In genomic region chr12:62963642-62964041, GRCh38 we compare ENCODE assay signal across 19 cellular contexts. TPM values are rescaled to one million over a fixed set of nuclear protein-coding genes. Genes with fewer than 3 reads are reported as not detected.
DNase-seq lines count a peak whose midpoint lies in the region; ATAC-seq, FAIRE-seq and TF ChIP-seq lines count a peak whose summit lies in the region.
"Had no signal": no experiment of that assay in that cellular context is flagged by ENCODE, and none has a peak within 500 bp of the region (broad histone marks: within the 10 kb centered on the region; RNA-seq: fewer than 3 reads in every experiment).

No MANE protein-coding gene starts in this region.

- FAIRE-seq in HepG2 (lab: Jason Lieb, UNC): no peak
- FAIRE-seq: GM12878, GM19239 had no signal

- no peaks in the 10 kb centered on the region for H3K79me2 ChIP-seq in HepG2 (ENCODE audit: insufficient read depth, low read length)

- H3K36me3 ChIP-seq in HepG2 (replicated peaks in 1 of 2; ENCODE audit: control insufficient read depth in 1 of 2, insufficient read depth in 2 of 2, low read length in 2 of 2): no peaks in the 10 kb centered on the region
- no peaks in the 10 kb centered on the region for H3K36me3 ChIP-seq in right lobe of liver
- H3K36me3 ChIP-seq in sigmoid colon: no peaks in the 10 kb centered on the region
- H3K36me3 ChIP-seq: BLaER1 treated with 17β-estradiol and CSF1 and Interleukin-3, amounts not matched to agents 10 nM and 100 nM had no signal

- POLR2A ChIA-PET in HepG2 (lab: Yijun Ruan, JAX): interaction anchor here (0.6 kb wide), 1 partner anchor 71 kb away, joined by 3 read pairs; no protein-coding TSS in a partner anchor

- peaks cover 69% of the 10 kb centered on the region for H3K4me1 ChIP-seq in HepG2 (ENCODE audit: insufficient read depth, low read length)
- no peaks in the 10 kb centered on the region for H3K4me1 ChIP-seq in right lobe of liver
- no peaks in the 10 kb centered on the region for H3K4me1 ChIP-seq in sigmoid colon
- H3K4me1 ChIP-seq: BLaER1 treated with 17β-estradiol and CSF1 and Interleukin-3, amounts not matched to agents 10 nM and 100 nM had no signal

- TF ChIP-seq POLR2A in HepG2 (IDR thresholded peaks at IDR 0.05; ENCODE audit: insufficient read depth in 1 of 2, low read depth in 2 of 2, low read length in 2 of 2) (no peak), right lobe of liver (IDR thresholded peaks at IDR 0.05) (no peak), sigmoid colon (IDR thresholded peaks at IDR 0.05) (no peak)

- no peak overlapping the region for H3K4me2 ChIP-seq in HepG2 (ENCODE audit: low read depth, low read length)
- H3K4me2 ChIP-seq: BLaER1 treated with 17β-estradiol and CSF1 and Interleukin-3, amounts not matched to agents 10 nM and 100 nM had no signal

- H3K27me3 ChIP-seq in HepG2 (ENCODE audit: control insufficient read depth in 1 of 2, insufficient read depth in 2 of 2, low read length in 2 of 2): no peaks in the 10 kb centered on the region
- H3K27me3 ChIP-seq in right lobe of liver: no peaks in the 10 kb centered on the region
- no peaks in the 10 kb centered on the region for H3K27me3 ChIP-seq in sigmoid colon
- H3K27me3 ChIP-seq: BLaER1 treated with 17β-estradiol and CSF1 and Interleukin-3, amounts not matched to agents 10 nM and 100 nM had no signal

- 23% methylated on average over 2 of the region's 2 CpGs for WGBS in HepG2 (ENCODE audit: low lambda C conversion rate)
- 88% methylated on average over 1 of the region's 2 CpGs for WGBS in right lobe of liver (ENCODE audit: insufficient coverage, low coverage, low lambda C conversion rate, missing lambda C conversion rate)
- WGBS in sigmoid colon, 2 donors: 77 to 79% methylated on average over 2 of the region's 2 CpGs

- TF ChIP-seq EP300 in HepG2 (IDR thresholded peaks at IDR 0.05; ENCODE audit: low read depth in 2 of 2, low read length in 2 of 2): peak in 1 of 2 experiments; percentile 49; a peak in 1 of 4 replicates
- no peak for TF ChIP-seq EP300 in HepG2 (CRISPR knock-in tag; IDR thresholded peaks at IDR 0.05; ENCODE audit: borderline replicate concordance)
- no peak for TF ChIP-seq EP300 in sigmoid colon (IDR thresholded peaks at IDR 0.05)

- H3K9me3 ChIP-seq in HepG2 (ENCODE audit: low read length): no peaks in the 10 kb centered on the region
- no peaks in the 10 kb centered on the region for H3K9me3 ChIP-seq in right lobe of liver
- H3K9me3 ChIP-seq in sigmoid colon: no peaks in the 10 kb centered on the region

- DNase-seq in HepG2 (ENCODE audit: low spot score): peak; percentile 29
- no peak for DNase-seq in right lobe of liver
- peak; percentile 10 for DNase-seq in NCI-H69 (lab: John Stamatoyannopoulos, UW)
- DNase-seq in fibroblast of pulmonary artery (ENCODE audit: low read depth): peak; percentile 3
- no peak for DNase-seq in sigmoid colon
- no peak for DNase-seq in GM19238 (ENCODE audit: insufficient read length, low spot score)
- DNase-seq: CD4-positive, CD25-positive, alpha-beta regulatory T cell; CD8-positive, alpha-beta memory T cell; COR-L47; DMS 273 treated with DMSO at 0.1 percent for 48 hours; DMS53; DND-41; EL; GOT3; H9 had no signal

- CTCF ChIA-PET in HepG2 (lab: Yijun Ruan, JAX; ENCODE audit: low intra/inter-chr PET ratio, low total read pairs): no interaction called here

- H2AFZ ChIP-seq in HepG2 (ENCODE audit: low read length): no peak overlapping the region

- H3K4me3 ChIP-seq in HepG2 (replicated peaks in 1 of 3; ENCODE audit: insufficient read depth in 1 of 3, low read depth in 2 of 3, low read length in 3 of 3) (no peak overlapping the region), right lobe of liver (no peak overlapping the region), fibroblast of pulmonary artery (replicated peaks; ENCODE audit: low read depth, low read length) (no peak overlapping the region), sigmoid colon (no peak overlapping the region)
- H3K4me3 ChIP-seq: BLaER1 treated with 17β-estradiol and CSF1 and Interleukin-3, amounts not matched to agents 10 nM and 100 nM; GM12878 had no signal

- intact Hi-C loops in HepG2 (cut with micrococcal nuclease; ENCODE audit: unreplicated experiment) (no loop called here), right lobe of liver (cut with DNase I) (no loop called here), sigmoid colon (cut with DNase I) (loop anchor here (10.0 kb wide), 1 partner anchor 1069 kb away; no protein-coding TSS in a partner anchor)

- H3K27ac ChIP-seq in HepG2 (ENCODE audit: extremely low read length, insufficient read depth, low read length) (no peak overlapping the region), right lobe of liver (no peak overlapping the region), sigmoid colon (no peak overlapping the region)
- H3K27ac ChIP-seq: BLaER1 treated with 17β-estradiol and CSF1 and Interleukin-3, amounts not matched to agents 10 nM and 100 nM had no signal

- H3K9ac ChIP-seq in HepG2 (ENCODE audit: insufficient read depth, low read depth, low read length): no peak overlapping the region
- H3K9ac ChIP-seq: BLaER1 treated with 17β-estradiol and CSF1 and Interleukin-3, amounts not matched to agents 10 nM and 100 nM had no signal

- TF ChIP-seq RAD21 in HepG2 (CRISPR knock-in tag; IDR thresholded peaks at IDR 0.05): no peak

- BruUV-seq in HepG2 (replicated peaks; lab: Mats Ljungman, UMichigan): no TSS peak

- H4K20me1 ChIP-seq in HepG2 (ENCODE audit: insufficient read depth, low read length): no peaks in the 10 kb centered on the region
- H4K20me1 ChIP-seq: BLaER1 treated with 17β-estradiol and CSF1 and Interleukin-3, amounts not matched to agents 10 nM and 100 nM had no signal

- ATAC-seq in HepG2 (no peak), right lobe of liver (no peak)
- ATAC-seq: GM12878 had no signal

- in situ Hi-C loops in HepG2 (cut with HindIII; ENCODE audit: extremely low pct_ligation_motif_present, low pct_unique_long_range_greater_than_20kb): no loop called here

- TF ChIP-seq CTCF in HepG2 (CRISPR knock-in tag; IDR thresholded peaks at IDR 0.05) (no peak), right lobe of liver (IDR thresholded peaks at IDR 0.05) (no peak), fibroblast of pulmonary artery (IDR thresholded peaks at IDR 0.05; ENCODE audit: low read length, missing control alignments) (no peak), sigmoid colon (IDR thresholded peaks at IDR 0.05) (no peak)

TF ChIP-seq in HepG2, 621 proteins besides CTCF, POLR2A, EP300 and RAD21 (continues in another document):
- TF ChIP-seq SRF (IDR thresholded peaks at IDR 0.05; ENCODE audit: low read depth, low read length): no peak
- TF ChIP-seq BRD4 (CRISPR knock-in tag; IDR thresholded peaks at IDR 0.05): no peak
- no peak for TF ChIP-seq ZNF839 (CRISPR knock-in tag; IDR thresholded peaks at IDR 0.05; ENCODE audit: borderline replicate concordance)
- TF ChIP-seq BCL6 (CRISPR knock-in tag; IDR thresholded peaks at IDR 0.05): 0 out of 2 replicates have a peak, but pooled peaks have one; percentile 42
- 0 out of 2 replicates have a peak, but pooled peaks have one; percentile 14 for TF ChIP-seq SAP130 (CRISPR knock-in tag; IDR thresholded peaks at IDR 0.05; ENCODE audit: low read depth)
- TF ChIP-seq SOX6 (IDR thresholded peaks at IDR 0.05): no peak
- 0 out of 2 replicates have a peak, but pooled peaks have one; percentile 21 for TF ChIP-seq SOX6 (CRISPR knock-in tag; IDR thresholded peaks at IDR 0.05)
- TF ChIP-seq ZNF230 (CRISPR knock-in tag; IDR thresholded peaks at IDR 0.05): no peak

RNA-seq across cellular contexts. Expression of gene PPM1H, which starts 28.7 kb away (rescaled TPM):
- total RNA-seq in HepG2 (2016; rRNA removed; fragmentation: Illumina TruSeq; extraction: Trizol) (38.1 and 42.0 TPM in 2 replicates), right lobe of liver (1 to 10 TPM; 3.8 to 9.2 (median 6.5) TPM), sigmoid colon (1 to 10 TPM; 1.5 to 4.3 (median 3.1) TPM)
- total RNA-seq in HepG2 (2016; cell fraction: cytosol; rRNA removed; fragmentation: Illumina TruSeq; extraction: Trizol; ENCODE audit: low read depth): 3.3 and 5.2 TPM in 2 replicates
- 35.2 and 37.3 TPM in 2 replicates for total RNA-seq in HepG2 (2016; cell fraction: insoluble cytoplasmic fraction; rRNA removed; fragmentation: Illumina TruSeq; extraction: Trizol)
- total RNA-seq in HepG2 (2016; cell fraction: membrane; rRNA removed; fragmentation: Illumina TruSeq; extraction: Trizol): 19.9 and 22.6 TPM in 2 replicates
- total RNA-seq in HepG2 (2016; cell fraction: nucleus; rRNA removed; fragmentation: Illumina TruSeq; extraction: Trizol): 29.6 and 34.5 TPM in 2 replicates
- polyA plus RNA-seq in HepG2 (2011; rRNA removed) (16.9 and 29.1 TPM in 2 replicates), sigmoid colon (1 to 10 TPM in 2 of 3 donors, under 1 TPM in 1; 0.92 to 3.1 (median 1.2) TPM)
- 19.3 and 19.9 TPM in 2 replicates for polyA plus RNA-seq in HepG2 (2011; cell fraction: cytosol; rRNA removed)
- 19.8 and 26.0 TPM in 2 replicates for polyA plus RNA-seq in HepG2 (2011; cell fraction: nucleus; rRNA removed)
- 9.9 and 26.1 TPM in 2 replicates for polyA plus RNA-seq in HepG2 (2012)
- 1.6 and 1.8 TPM in 2 replicates for polyA plus RNA-seq in HepG2 (2016; cell fraction: cytosol; fragmentation: Illumina TruSeq; extraction: Trizol; ENCODE audit: low read depth)
- polyA plus RNA-seq in HepG2 (2016; cell fraction: insoluble cytoplasmic fraction; fragmentation: Illumina TruSeq; extraction: Trizol; ENCODE audit: low read depth): 32.1 and 32.9 TPM in 2 replicates
- polyA plus RNA-seq in HepG2 (2016; cell fraction: membrane; fragmentation: Illumina TruSeq; extraction: Trizol; ENCODE audit: low read depth): 8.9 and 10.6 TPM in 2 replicates
- 24.8 and 26.5 TPM in 2 replicates for polyA plus RNA-seq in HepG2 (2016; cell fraction: nucleus; fragmentation: Illumina TruSeq; extraction: Trizol; ENCODE audit: insufficient read depth, low read depth)
- polyA minus RNA-seq in HepG2 (2011; rRNA and poly(A)+ RNA removed; ENCODE audit: low replicate concordance): 8.3 and 68.0 TPM in 2 replicates
- 32.6 and 42.5 TPM in 2 replicates for polyA minus RNA-seq in HepG2 (2011; cell fraction: cytosol; rRNA and poly(A)+ RNA removed)
- polyA minus RNA-seq in HepG2 (2011; cell fraction: nucleus; rRNA and poly(A)+ RNA removed): 39.3 and 42.1 TPM in 2 replicates
- total RNA-seq: B cell had no signal
- polyA plus RNA-seq: CD8-positive, alpha-beta memory T cell had no signal

Comparison
In these comparisons a context has a peak if more than half of its experiments do, and no peak if none do; other contexts are left out.
1. DNase-seq: peak in HepG2 (single experiment), NCI-H69 (single experiment) and fibroblast of pulmonary artery (single experiment); none in right lobe of liver (0 of 3), sigmoid colon (single experiment) and GM19238 (single experiment).